ENCODE assay signal across 38 cellular contexts in genomic region chr5:3929799-3930198, GRCh38.
"Had no signal": no experiment of that assay in that cellular context is flagged by ENCODE, and none has a peak within 500 bp of the region (broad histone marks: within the 10 kb centered on the region; RNA-seq: fewer than 3 reads in every experiment).

No MANE protein-coding gene starts in this region.

- H3K4me1 ChIP-seq: adrenal gland, ascending aorta, body of pancreas, breast epithelium had no signal

- H3K27ac Mint-ChIP-seq: activated naive CD4-positive, alpha-beta T cell treated with anti-CD3 and anti-CD28 coated beads for 36 hours; activated naive CD4-positive, alpha-beta T cell treated with anti-CD3 and anti-CD28 coated beads, Interleukin-2, amount 10 ng/mL, durations not matched to agents 7 days and 5 days; activated naive CD4-positive, alpha-beta T cell treated with anti-CD3 and anti-CD28 coated beads, Interleukin-2, amount 50 U/mL, for 72 hours; activated naive CD8-positive, alpha-beta T cell; activated naive CD8-positive, alpha-beta T cell treated with anti-CD3 and anti-CD28 coated beads for 36 hours; activated naive CD8-positive, alpha-beta T cell treated with anti-CD3 and anti-CD28 coated beads, Interleukin-2, amount 10 ng/mL, durations not matched to agents 7 days and 5 days; activated naive CD8-positive, alpha-beta T cell treated with anti-CD3 and anti-CD28 coated beads, Interleukin-2, amount 50 U/mL, for 24 hours; activated T-cell treated with anti-CD3 and anti-CD28 coated beads, Interleukin-2, amount 50 U/mL, for 24 hours; activated T-cell treated with anti-CD3 and anti-CD28 coated beads, Interleukin-2, amount 50 U/mL, for 72 hours; activated T-helper 1 cell treated with anti-CD3 and anti-CD28 coated beads, Interleukin-12 subunit alpha, Interleukin-12 subunit beta, Interleukin-2, Interleukin-4 antibody, amounts not matched to agents 30 ng/mL and 10 ng/mL and 1 ng/mL, durations not matched to agents 14 hours and 24 hours and 36 hours; activated T-helper 17 cell treated with anti-CD3 and anti-CD28 coated beads, Interleukin-2, amount 50 U/mL, for 72 hours; activated T-helper 2 cell treated with anti-CD3 and anti-CD28 coated beads, Interferon-gamma antibody, Interleukin-2, Interleukin-4, amounts not matched to agents 10 μg/mL and 5 μg/mL and 100 μg/mL, durations not matched to agents 14 hours and 24 hours and 36 hours; brain had no signal

- H3K4me1 Mint-ChIP-seq: activated naive CD4-positive, alpha-beta T cell treated with anti-CD3 and anti-CD28 coated beads, Interleukin-2, amount 10 ng/mL, durations not matched to agents 7 days and 5 days; activated naive CD4-positive, alpha-beta T cell treated with anti-CD3 and anti-CD28 coated beads, Interleukin-2, amount 50 U/mL, for 24 hours; activated naive CD8-positive, alpha-beta T cell treated with anti-CD3 and anti-CD28 coated beads for 36 hours; activated naive CD8-positive, alpha-beta T cell treated with anti-CD3 and anti-CD28 coated beads, Interleukin-2, amount 10 ng/mL, durations not matched to agents 7 days and 5 days; activated naive CD8-positive, alpha-beta T cell treated with anti-CD3 and anti-CD28 coated beads, Interleukin-2, amount 50 U/mL, for 24 hours; activated T-helper 17 cell treated with anti-CD3 and anti-CD28 coated beads, Interleukin-2, amount 50 U/mL, for 72 hours; central memory CD8-positive, alpha-beta T cell had no signal

- DNase-seq: activated effector memory CD4-positive, alpha-beta T cell treated with anti-CD3 and anti-CD28 coated beads, Interleukin-2, amount 50 U/mL, for 16 hours; activated effector memory CD4-positive, alpha-beta T cell treated with Interleukin-2 at 50 U/mL for 16 hours; activated gamma-delta T cell; activated gamma-delta T cell treated with Interleukin-2 at 50 U/mL for 16 hours; activated naive CD4-positive, alpha-beta T cell; activated naive CD4-positive, alpha-beta T cell treated with anti-CD3 and anti-CD28 coated beads for 36 hours; activated naive CD4-positive, alpha-beta T cell treated with anti-CD3 and anti-CD28 coated beads, Interleukin-2, amount 10 ng/mL, durations not matched to agents 7 days and 5 days; activated naive CD4-positive, alpha-beta T cell treated with anti-CD3 and anti-CD28 coated beads, Interleukin-2, amount 50 U/mL, for 16 hours; activated naive CD4-positive, alpha-beta T cell treated with Interleukin-2 at 50 U/mL for 16 hours; activated naive CD8-positive, alpha-beta T cell treated with anti-CD3 and anti-CD28 coated beads for 36 hours; activated naive CD8-positive, alpha-beta T cell treated with anti-CD3 and anti-CD28 coated beads, Interleukin-2, amount 10 ng/mL, durations not matched to agents 7 days and 5 days; activated naive CD8-positive, alpha-beta T cell treated with anti-CD3 and anti-CD28 coated beads, Interleukin-2, amount 50 U/mL, for 24 hours; activated T-cell treated with anti-CD3 and anti-CD28 coated beads for 4 hours; activated T-cell treated with anti-CD3 and anti-CD28 coated beads, Interleukin-2, amount 50 U/mL, for 1 hour; activated T-cell treated with anti-CD3 and anti-CD28 coated beads, Interleukin-2, amount 50 U/mL, for 24 hours; activated T-cell treated with anti-CD3 and anti-CD28 coated beads, Interleukin-2, amount 50 U/mL, for 4 hours; activated T-cell treated with anti-CD3 and anti-CD28 coated beads, Interleukin-2, amount 50 U/mL, for 48 hours; activated T-cell treated with anti-CD3 and anti-CD28 coated beads, Interleukin-2, amount 50 U/mL, for 72 hours; adrenal gland; amniotic stem cell; anterior cingulate cortex; aorta; body of pancreas; brain microvascular endothelial cell; caudate nucleus; central memory CD4-positive, alpha-beta T cell; cerebellar nuclear complex had no signal

- H3K27ac ChIP-seq: adrenal gland, ascending aorta, body of pancreas, brain microvascular endothelial cell, breast epithelium, cardiac muscle cell had no signal

- H3K36me3 Mint-ChIP-seq: activated naive CD4-positive, alpha-beta T cell treated with anti-CD3 and anti-CD28 coated beads, Interleukin-2, amount 10 ng/mL, durations not matched to agents 7 days and 5 days; activated naive CD4-positive, alpha-beta T cell treated with anti-CD3 and anti-CD28 coated beads, Interleukin-2, amount 50 U/mL, for 24 hours; activated naive CD8-positive, alpha-beta T cell; activated naive CD8-positive, alpha-beta T cell treated with anti-CD3 and anti-CD28 coated beads for 36 hours; activated naive CD8-positive, alpha-beta T cell treated with anti-CD3 and anti-CD28 coated beads, Interleukin-2, amount 10 ng/mL, durations not matched to agents 7 days and 5 days; brain had no signal

- H3K27me3 ChIP-seq: adrenal gland, ascending aorta, brain microvascular endothelial cell, breast epithelium, cardiac muscle cell had no signal

- ATAC-seq: activated naive CD4-positive, alpha-beta T cell treated with anti-CD3 and anti-CD28 coated beads, Interleukin-2, amount 50 U/mL, for 72 hours; activated naive CD8-positive, alpha-beta T cell treated with anti-CD3 and anti-CD28 coated beads, Interleukin-2, amount 50 U/mL, for 24 hours; activated T-cell treated with anti-CD3 and anti-CD28 coated beads, Interleukin-2, amount 50 U/mL, for 4 hours; activated T-cell treated with anti-CD3 and anti-CD28 coated beads, Interleukin-2, amount 50 U/mL, for 72 hours; activated T-helper 17 cell treated with anti-CD3 and anti-CD28 coated beads, Interleukin-2, amount 50 U/mL, for 72 hours; body of pancreas had no signal

- H3K27me3 Mint-ChIP-seq: activated naive CD4-positive, alpha-beta T cell treated with anti-CD3 and anti-CD28 coated beads, Interleukin-2, amount 10 ng/mL, durations not matched to agents 7 days and 5 days; activated naive CD4-positive, alpha-beta T cell treated with anti-CD3 and anti-CD28 coated beads, Interleukin-2, amount 50 U/mL, for 24 hours; activated naive CD8-positive, alpha-beta T cell; activated naive CD8-positive, alpha-beta T cell treated with anti-CD3 and anti-CD28 coated beads for 36 hours; activated naive CD8-positive, alpha-beta T cell treated with anti-CD3 and anti-CD28 coated beads, Interleukin-2, amount 10 ng/mL, durations not matched to agents 7 days and 5 days; activated T-cell treated with anti-CD3 and anti-CD28 coated beads, Interleukin-2, amount 50 U/mL, for 24 hours; activated T-helper 17 cell treated with anti-CD3 and anti-CD28 coated beads, Interleukin-2, amount 50 U/mL, for 72 hours; central memory CD8-positive, alpha-beta T cell had no signal

- H3K36me3 ChIP-seq: adrenal gland, ascending aorta, brain microvascular endothelial cell, breast epithelium, cardiac muscle cell had no signal

- H3K9me3 ChIP-seq: adrenal gland, ascending aorta, body of pancreas, breast epithelium had no signal

- H3K4me3 Mint-ChIP-seq: activated naive CD4-positive, alpha-beta T cell treated with anti-CD3 and anti-CD28 coated beads for 36 hours; activated naive CD4-positive, alpha-beta T cell treated with anti-CD3 and anti-CD28 coated beads, Interleukin-2, amount 10 ng/mL, durations not matched to agents 7 days and 5 days; activated naive CD4-positive, alpha-beta T cell treated with anti-CD3 and anti-CD28 coated beads, Interleukin-2, amount 50 U/mL, for 24 hours; activated naive CD8-positive, alpha-beta T cell; activated naive CD8-positive, alpha-beta T cell treated with anti-CD3 and anti-CD28 coated beads for 36 hours; activated naive CD8-positive, alpha-beta T cell treated with anti-CD3 and anti-CD28 coated beads, Interleukin-2, amount 10 ng/mL, durations not matched to agents 7 days and 5 days; activated naive CD8-positive, alpha-beta T cell treated with anti-CD3 and anti-CD28 coated beads, Interleukin-2, amount 50 U/mL, for 24 hours; activated T-cell treated with anti-CD3 and anti-CD28 coated beads, Interleukin-2, amount 50 U/mL, for 24 hours; activated T-cell treated with anti-CD3 and anti-CD28 coated beads, Interleukin-2, amount 50 U/mL, for 4 hours; activated T-cell treated with anti-CD3 and anti-CD28 coated beads, Interleukin-2, amount 50 U/mL, for 72 hours; activated T-helper 1 cell treated with anti-CD3 and anti-CD28 coated beads, Interleukin-12 subunit alpha, Interleukin-12 subunit beta, Interleukin-2, Interleukin-4 antibody, amounts not matched to agents 30 ng/mL and 10 ng/mL and 1 ng/mL, durations not matched to agents 14 hours and 24 hours and 36 hours; activated T-helper 17 cell treated with anti-CD3 and anti-CD28 coated beads, Interleukin-2, amount 50 U/mL, for 72 hours; brain; central memory CD8-positive, alpha-beta T cell had no signal

- H3K4me3 ChIP-seq: adrenal gland, ascending aorta, body of pancreas, breast epithelium, cardiac muscle cell had no signal
